Comparison of ENCODE assay signal across 1 cellular context in the genomic region with DNA sequence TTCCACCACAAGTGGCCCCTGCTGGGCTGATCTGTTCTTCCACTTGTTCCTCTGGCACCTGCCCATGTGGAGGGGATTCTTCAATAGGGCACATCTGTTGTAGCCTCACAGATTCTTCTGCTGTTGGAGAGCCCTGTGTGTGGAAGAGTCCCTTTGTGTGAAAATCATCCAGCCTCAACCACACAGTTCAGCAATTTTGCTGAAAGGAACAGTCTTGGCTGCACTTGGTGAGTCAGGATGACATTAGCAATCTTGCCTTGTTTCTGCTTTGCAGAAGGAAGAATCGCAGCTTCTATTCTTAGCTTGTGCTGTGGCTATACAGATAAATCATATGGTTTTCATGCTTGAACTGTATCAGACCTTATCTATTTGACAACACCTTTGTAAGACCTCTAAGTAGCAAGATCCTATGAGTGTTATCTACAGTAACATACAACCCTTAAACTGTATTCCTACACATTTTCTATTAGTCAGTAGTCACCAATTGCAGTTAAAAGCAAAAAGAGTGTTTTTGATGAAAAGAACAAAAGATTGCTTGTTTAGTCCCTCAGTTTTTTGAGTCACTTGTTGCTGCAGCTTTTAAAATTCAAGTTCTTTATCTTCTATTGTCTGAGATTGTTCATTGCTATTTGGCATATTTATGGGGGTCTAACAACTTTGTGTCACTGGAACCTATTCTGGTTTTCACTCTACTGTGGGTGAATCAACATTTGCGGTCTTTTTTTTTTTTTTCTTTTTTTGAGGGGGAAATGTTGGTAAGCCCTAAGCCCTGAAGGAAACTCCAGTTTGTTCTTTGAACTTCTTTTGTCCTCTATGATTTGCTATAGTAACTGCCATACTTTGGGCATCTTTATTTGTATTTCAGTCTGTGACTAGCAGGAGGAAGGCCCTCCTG.
TF ChIP-seq lines count a peak whose summit lies in the region.

No MANE protein-coding gene starts in this region.

TF ChIP-seq in K562, 482 proteins besides CTCF, POLR2A, EP300 and RAD21 (continued from another document and continues in another):
- TF ChIP-seq MYC (IDR thresholded peaks at IDR 0.05; ENCODE audit: low read depth, low read length) (peak; percentile 75), MYC (CRISPR knock-in tag; IDR thresholded peaks at IDR 0.05; ENCODE audit: borderline replicate concordance, low read depth) (0 out of 2 replicates have a peak, but pooled peaks have one; percentile 35), ZNF785 (CRISPR knock-in tag; IDR thresholded peaks at IDR 0.05) (no peak), FOXA1 (IDR thresholded peaks at IDR 0.05; ENCODE audit: borderline replicate concordance) (no peak), ESRRA (IDR thresholded peaks at IDR 0.05; ENCODE audit: borderline replicate concordance, low read depth) (peak; percentile 63; the same call in 1 of the 2 replicates), NFIX (CRISPR knock-in tag; IDR thresholded peaks at IDR 0.05; ENCODE audit: low read depth) (no peak), MLX (CRISPR knock-in tag; conservative IDR thresholded peaks at IDR 0.05) (no peak), ZKSCAN8 (CRISPR knock-in tag; IDR thresholded peaks at IDR 0.05) (peak; percentile 91), FOXK1 (CRISPR knock-in tag; IDR thresholded peaks at IDR 0.05; ENCODE audit: borderline replicate concordance) (no peak), SRSF9 (IDR thresholded peaks at IDR 0.05; ENCODE audit: borderline replicate concordance, low read depth, low read length) (no peak), HLTF (IDR thresholded peaks at IDR 0.05) (peak; percentile 81), TBL1XR1 (IDR thresholded peaks at IDR 0.05; ENCODE audit: low read length in 2 of 2) (peak; percentile 90 to 100), ZNF3 (CRISPR knock-in tag; IDR thresholded peaks at IDR 0.05) (no peak; the same call in 1 of the 2 replicates), MXI1 (IDR thresholded peaks at IDR 0.05; ENCODE audit: low read depth, low read length) (peak; percentile 78; the same call in 1 of the 2 replicates), HES1 (IDR thresholded peaks at IDR 0.05; ENCODE audit: low read depth) (peak; percentile 94), RAD51 (IDR thresholded peaks at IDR 0.05; ENCODE audit: borderline replicate concordance, low read depth) (peak; percentile 69; the same call in 1 of the 2 replicates), ZNF764 (CRISPR knock-in tag; IDR thresholded peaks at IDR 0.05; ENCODE audit: low read depth) (no peak), KLF6 (CRISPR knock-in tag; IDR thresholded peaks at IDR 0.05; ENCODE audit: borderline replicate concordance) (peak; percentile 83; the same call in 1 of the 2 replicates), NR3C1 (CRISPR knock-in tag; IDR thresholded peaks at IDR 0.05) (no peak), THRA (IDR thresholded peaks at IDR 0.05) (no peak), CHD4 (IDR thresholded peaks at IDR 0.05; ENCODE audit: insufficient read depth, insufficient replicate concordance, low read depth, low read length, poor library complexity, severe bottlenecking) (no peak), ZBTB12 (CRISPR knock-in tag; IDR thresholded peaks at IDR 0.05) (no peak; the same call in 1 of the 2 replicates), MECOM (CRISPR knock-in tag; IDR thresholded peaks at IDR 0.05) (peak; percentile 95), DLX4 (CRISPR knock-in tag; IDR thresholded peaks at IDR 0.05) (no peak), ELK1 (CRISPR knock-in tag; IDR thresholded peaks at IDR 0.05) (no peak), HNRNPLL (IDR thresholded peaks at IDR 0.05; ENCODE audit: low read depth, low read length, poor library complexity, severe bottlenecking) (no peak), ZNF41 (CRISPR knock-in tag; conservative IDR thresholded peaks at IDR 0.05) (no peak; the same call in 1 of the 2 replicates), NCOA1 (IDR thresholded peaks at IDR 0.05; ENCODE audit: low read depth) (peak; percentile 96), USF2 (CRISPR knock-in tag; IDR thresholded peaks at IDR 0.05) (no peak), SMARCE1 (IDR thresholded peaks at IDR 0.05) (peak; percentile 100)
- TF ChIP-seq, protein P1, sequence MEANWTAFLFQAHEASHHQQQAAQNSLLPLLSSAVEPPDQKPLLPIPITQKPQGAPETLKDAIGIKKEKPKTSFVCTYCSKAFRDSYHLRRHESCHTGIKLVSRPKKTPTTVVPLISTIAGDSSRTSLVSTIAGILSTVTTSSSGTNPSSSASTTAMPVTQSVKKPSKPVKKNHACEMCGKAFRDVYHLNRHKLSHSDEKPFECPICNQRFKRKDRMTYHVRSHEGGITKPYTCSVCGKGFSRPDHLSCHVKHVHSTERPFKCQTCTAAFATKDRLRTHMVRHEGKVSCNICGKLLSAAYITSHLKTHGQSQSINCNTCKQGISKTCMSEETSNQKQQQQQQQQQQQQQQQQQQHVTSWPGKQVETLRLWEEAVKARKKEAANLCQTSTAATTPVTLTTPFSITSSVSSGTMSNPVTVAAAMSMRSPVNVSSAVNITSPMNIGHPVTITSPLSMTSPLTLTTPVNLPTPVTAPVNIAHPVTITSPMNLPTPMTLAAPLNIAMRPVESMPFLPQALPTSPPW (CRISPR knock-in tag; IDR thresholded peaks at IDR 0.05) = peak; percentile 69
- TF ChIP-seq, protein P2, sequence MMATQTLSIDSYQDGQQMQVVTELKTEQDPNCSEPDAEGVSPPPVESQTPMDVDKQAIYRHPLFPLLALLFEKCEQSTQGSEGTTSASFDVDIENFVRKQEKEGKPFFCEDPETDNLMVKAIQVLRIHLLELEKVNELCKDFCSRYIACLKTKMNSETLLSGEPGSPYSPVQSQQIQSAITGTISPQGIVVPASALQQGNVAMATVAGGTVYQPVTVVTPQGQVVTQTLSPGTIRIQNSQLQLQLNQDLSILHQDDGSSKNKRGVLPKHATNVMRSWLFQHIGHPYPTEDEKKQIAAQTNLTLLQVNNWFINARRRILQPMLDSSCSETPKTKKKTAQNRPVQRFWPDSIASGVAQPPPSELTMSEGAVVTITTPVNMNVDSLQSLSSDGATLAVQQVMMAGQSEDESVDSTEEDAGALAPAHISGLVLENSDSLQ (IDR thresholded peaks at IDR 0.05) = peak; percentile 86
- TF ChIP-seq, protein P3, sequence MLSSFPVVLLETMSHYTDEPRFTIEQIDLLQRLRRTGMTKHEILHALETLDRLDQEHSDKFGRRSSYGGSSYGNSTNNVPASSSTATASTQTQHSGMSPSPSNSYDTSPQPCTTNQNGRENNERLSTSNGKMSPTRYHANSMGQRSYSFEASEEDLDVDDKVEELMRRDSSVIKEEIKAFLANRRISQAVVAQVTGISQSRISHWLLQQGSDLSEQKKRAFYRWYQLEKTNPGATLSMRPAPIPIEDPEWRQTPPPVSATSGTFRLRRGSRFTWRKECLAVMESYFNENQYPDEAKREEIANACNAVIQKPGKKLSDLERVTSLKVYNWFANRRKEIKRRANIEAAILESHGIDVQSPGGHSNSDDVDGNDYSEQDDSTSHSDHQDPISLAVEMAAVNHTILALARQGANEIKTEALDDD (IDR thresholded peaks at IDR 0.05) = peak; percentile 91
- TF ChIP-seq, protein P4, sequence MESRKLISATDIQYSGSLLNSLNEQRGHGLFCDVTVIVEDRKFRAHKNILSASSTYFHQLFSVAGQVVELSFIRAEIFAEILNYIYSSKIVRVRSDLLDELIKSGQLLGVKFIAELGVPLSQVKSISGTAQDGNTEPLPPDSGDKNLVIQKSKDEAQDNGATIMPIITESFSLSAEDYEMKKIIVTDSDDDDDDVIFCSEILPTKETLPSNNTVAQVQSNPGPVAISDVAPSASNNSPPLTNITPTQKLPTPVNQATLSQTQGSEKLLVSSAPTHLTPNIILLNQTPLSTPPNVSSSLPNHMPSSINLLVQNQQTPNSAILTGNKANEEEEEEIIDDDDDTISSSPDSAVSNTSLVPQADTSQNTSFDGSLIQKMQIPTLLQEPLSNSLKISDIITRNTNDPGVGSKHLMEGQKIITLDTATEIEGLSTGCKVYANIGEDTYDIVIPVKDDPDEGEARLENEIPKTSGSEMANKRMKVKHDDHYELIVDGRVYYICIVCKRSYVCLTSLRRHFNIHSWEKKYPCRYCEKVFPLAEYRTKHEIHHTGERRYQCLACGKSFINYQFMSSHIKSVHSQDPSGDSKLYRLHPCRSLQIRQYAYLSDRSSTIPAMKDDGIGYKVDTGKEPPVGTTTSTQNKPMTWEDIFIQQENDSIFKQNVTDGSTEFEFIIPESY (CRISPR knock-in tag; IDR thresholded peaks at IDR 0.05) = peak; percentile 22; the same call in 1 of the 2 replicates
- TF ChIP-seq, protein P5, sequence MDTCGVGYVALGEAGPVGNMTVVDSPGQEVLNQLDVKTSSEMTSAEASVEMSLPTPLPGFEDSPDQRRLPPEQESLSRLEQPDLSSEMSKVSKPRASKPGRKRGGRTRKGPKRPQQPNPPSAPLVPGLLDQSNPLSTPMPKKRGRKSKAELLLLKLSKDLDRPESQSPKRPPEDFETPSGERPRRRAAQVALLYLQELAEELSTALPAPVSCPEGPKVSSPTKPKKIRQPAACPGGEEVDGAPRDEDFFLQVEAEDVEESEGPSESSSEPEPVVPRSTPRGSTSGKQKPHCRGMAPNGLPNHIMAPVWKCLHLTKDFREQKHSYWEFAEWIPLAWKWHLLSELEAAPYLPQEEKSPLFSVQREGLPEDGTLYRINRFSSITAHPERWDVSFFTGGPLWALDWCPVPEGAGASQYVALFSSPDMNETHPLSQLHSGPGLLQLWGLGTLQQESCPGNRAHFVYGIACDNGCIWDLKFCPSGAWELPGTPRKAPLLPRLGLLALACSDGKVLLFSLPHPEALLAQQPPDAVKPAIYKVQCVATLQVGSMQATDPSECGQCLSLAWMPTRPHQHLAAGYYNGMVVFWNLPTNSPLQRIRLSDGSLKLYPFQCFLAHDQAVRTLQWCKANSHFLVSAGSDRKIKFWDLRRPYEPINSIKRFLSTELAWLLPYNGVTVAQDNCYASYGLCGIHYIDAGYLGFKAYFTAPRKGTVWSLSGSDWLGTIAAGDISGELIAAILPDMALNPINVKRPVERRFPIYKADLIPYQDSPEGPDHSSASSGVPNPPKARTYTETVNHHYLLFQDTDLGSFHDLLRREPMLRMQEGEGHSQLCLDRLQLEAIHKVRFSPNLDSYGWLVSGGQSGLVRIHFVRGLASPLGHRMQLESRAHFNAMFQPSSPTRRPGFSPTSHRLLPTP (IDR thresholded peaks at IDR 0.05; ENCODE audit: borderline replicate concordance, extremely low read depth, insufficient read length) = no peak
